In the genomic region with DNA sequence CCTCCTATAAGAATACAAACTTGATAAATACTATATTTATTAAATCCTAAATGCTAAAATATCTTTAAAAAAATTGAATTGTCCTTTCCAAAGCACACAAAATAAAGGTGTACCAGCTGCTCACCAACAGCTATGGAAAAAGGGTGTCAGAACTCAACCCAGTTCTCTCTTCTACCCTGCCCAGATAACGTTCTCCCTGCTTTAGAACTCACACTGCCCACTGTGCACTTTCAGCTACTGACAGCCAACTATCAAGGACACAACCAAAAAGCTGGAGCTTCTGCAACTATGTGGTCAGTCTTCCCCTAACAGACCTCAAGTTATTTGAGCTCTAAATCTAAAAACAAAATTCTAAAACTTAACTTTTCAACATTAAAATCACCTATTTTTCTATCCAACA, we compare ENCODE assay signal across 1 cellular context.
TF ChIP-seq lines count a peak whose summit lies in the region.

No MANE protein-coding gene starts in this region.

TF ChIP-seq in K562, 482 proteins besides CTCF, POLR2A, EP300 and RAD21:
- no peak for TF ChIP-seq ZNF586 (CRISPR knock-in tag; conservative IDR thresholded peaks at IDR 0.05)
- no peak for TF ChIP-seq FOXP1 (CRISPR knock-in tag; IDR thresholded peaks at IDR 0.05)
- TF ChIP-seq, protein P1, sequence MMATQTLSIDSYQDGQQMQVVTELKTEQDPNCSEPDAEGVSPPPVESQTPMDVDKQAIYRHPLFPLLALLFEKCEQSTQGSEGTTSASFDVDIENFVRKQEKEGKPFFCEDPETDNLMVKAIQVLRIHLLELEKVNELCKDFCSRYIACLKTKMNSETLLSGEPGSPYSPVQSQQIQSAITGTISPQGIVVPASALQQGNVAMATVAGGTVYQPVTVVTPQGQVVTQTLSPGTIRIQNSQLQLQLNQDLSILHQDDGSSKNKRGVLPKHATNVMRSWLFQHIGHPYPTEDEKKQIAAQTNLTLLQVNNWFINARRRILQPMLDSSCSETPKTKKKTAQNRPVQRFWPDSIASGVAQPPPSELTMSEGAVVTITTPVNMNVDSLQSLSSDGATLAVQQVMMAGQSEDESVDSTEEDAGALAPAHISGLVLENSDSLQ (IDR thresholded peaks at IDR 0.05), result no peak
- TF ChIP-seq ZNF384 (IDR thresholded peaks at IDR 0.05; ENCODE audit: low read depth, low read length), result no peak
- TF ChIP-seq, protein P2, sequence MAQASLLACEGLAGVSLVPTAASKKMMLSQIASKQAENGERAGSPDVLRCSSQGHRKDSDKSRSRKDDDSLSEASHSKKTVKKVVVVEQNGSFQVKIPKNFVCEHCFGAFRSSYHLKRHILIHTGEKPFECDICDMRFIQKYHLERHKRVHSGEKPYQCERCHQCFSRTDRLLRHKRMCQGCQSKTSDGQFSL (CRISPR knock-in tag; IDR thresholded peaks at IDR 0.05), result no peak
- TF ChIP-seq, protein P2 (tag; IDR thresholded peaks at IDR 0.05), result no peak
- TF ChIP-seq PHB2 (IDR thresholded peaks at IDR 0.05; ENCODE audit: low read depth), result no peak
- no peak for TF ChIP-seq ZNF253 (CRISPR knock-in tag; conservative IDR thresholded peaks at IDR 0.05)
- no peak for TF ChIP-seq RBM22 (IDR thresholded peaks at IDR 0.05; ENCODE audit: low read depth, low read length, poor library complexity, severe bottlenecking)
- TF ChIP-seq CBX8 (IDR thresholded peaks at IDR 0.05; ENCODE audit: borderline replicate concordance, extremely low read depth, low read depth, low read length, poor library complexity, severe bottlenecking), result no peak
- no peak for TF ChIP-seq MEIS2 (IDR thresholded peaks at IDR 0.05; ENCODE audit: partially characterized antibody)
- TF ChIP-seq THRAP3 (IDR thresholded peaks at IDR 0.05; ENCODE audit: borderline replicate concordance), result no peak
- TF ChIP-seq ZNF24 (IDR thresholded peaks at IDR 0.05), result no peak
- no peak for TF ChIP-seq NELFE (IDR thresholded peaks at IDR 0.05; ENCODE audit: insufficient read depth, insufficient read length)
- no peak for TF ChIP-seq ILK (tag; IDR thresholded peaks at IDR 0.05; ENCODE audit: borderline replicate concordance, low read depth)
- TF ChIP-seq ZSCAN32 (CRISPR knock-in tag; IDR thresholded peaks at IDR 0.05), result no peak
- TF ChIP-seq TCFL5 (CRISPR knock-in tag; conservative IDR thresholded peaks at IDR 0.05), result no peak
- TF ChIP-seq NR1H2 (CRISPR knock-in tag; IDR thresholded peaks at IDR 0.05), result no peak
- TF ChIP-seq SMAD2 (IDR thresholded peaks at IDR 0.05; ENCODE audit: low read depth, low read length), result no peak
- TF ChIP-seq ZZZ3 (IDR thresholded peaks at IDR 0.05), result no peak
- TF ChIP-seq, protein P3, sequence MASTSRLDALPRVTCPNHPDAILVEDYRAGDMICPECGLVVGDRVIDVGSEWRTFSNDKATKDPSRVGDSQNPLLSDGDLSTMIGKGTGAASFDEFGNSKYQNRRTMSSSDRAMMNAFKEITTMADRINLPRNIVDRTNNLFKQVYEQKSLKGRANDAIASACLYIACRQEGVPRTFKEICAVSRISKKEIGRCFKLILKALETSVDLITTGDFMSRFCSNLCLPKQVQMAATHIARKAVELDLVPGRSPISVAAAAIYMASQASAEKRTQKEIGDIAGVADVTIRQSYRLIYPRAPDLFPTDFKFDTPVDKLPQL (IDR thresholded peaks at IDR 0.05; ENCODE audit: extremely low read depth, insufficient read length), result no peak
